ENCODE assay signal across 22 cellular contexts in the genomic region with DNA sequence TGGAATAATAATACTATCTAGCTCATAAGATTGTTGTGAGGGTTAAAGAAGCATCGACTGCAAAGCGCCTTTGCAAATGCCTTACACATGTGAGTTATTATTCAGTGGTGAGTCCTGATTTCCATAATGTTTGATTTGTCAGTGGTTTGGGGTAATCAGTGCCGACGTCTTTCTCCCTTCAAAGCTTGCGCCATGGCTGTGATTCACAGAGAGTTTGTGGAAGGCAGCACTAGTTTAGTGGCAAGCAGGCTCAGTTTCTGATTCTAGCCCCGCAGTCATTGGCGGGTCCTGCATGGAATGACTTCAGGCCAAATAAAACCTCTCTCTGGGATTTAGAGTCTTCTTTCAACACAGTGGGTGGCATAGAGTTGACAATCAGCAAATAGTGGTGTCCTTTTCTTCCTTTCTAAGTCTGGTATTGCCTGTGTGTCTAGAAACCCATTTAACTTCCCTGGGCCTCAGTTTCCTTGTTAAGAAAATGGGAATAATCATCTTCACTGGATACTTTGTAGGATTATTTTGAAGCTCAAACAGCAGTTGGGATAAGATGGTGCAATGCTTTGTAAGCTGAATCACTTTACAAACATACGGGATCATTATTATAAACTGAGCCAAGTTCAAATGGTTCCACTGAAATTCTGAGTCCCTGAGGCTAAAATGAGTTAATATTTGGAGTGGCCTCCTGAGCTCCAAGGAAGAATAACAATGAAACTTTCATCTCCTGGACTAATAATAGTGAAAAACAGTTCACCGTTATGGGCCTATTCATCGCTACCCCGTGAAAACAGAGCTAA.
DNase-seq lines count a peak whose midpoint lies in the region; ATAC-seq and TF ChIP-seq lines count a peak whose summit lies in the region.
"Had no signal": no experiment of that assay in that cellular context is flagged by ENCODE, and none has a peak within 500 bp of the region (broad histone marks: within the 10 kb centered on the region; RNA-seq: fewer than 3 reads in every experiment).

No MANE protein-coding gene starts in this region.

- no peaks in the 10 kb centered on the region for H3K9me3 ChIP-seq in MG63
- H3K9me3 ChIP-seq in body of pancreas = no peaks in the 10 kb centered on the region
- H3K9me3 ChIP-seq: esophagus squamous epithelium, pancreas, testis had no signal

- no peaks in the 10 kb centered on the region for H3K4me1 ChIP-seq in body of pancreas
- H3K4me1 ChIP-seq: pancreas, testis had no signal

- TF ChIP-seq CTCF in epithelial cell of esophagus (IDR thresholded peaks at IDR 0.05; ENCODE audit: insufficient read depth, low read depth, low read length, missing control alignments) (no peak), body of pancreas (IDR thresholded peaks at IDR 0.05) (no peak), endothelial cell (IDR thresholded peaks at IDR 0.05; ENCODE audit: unreplicated experiment) (no peak)

- no peak overlapping the region for H3K27ac Mint-ChIP-seq in endothelial cell (ENCODE audit: unreplicated experiment)
- H3K27ac Mint-ChIP-seq: activated CD4-positive, alpha-beta memory T cell treated with anti-CD3 and anti-CD28 coated beads for 36 hours; CD14-positive monocyte had no signal

- no peaks in the 10 kb centered on the region for H3K9me3 Mint-ChIP-seq in endothelial cell (ENCODE audit: unreplicated experiment)
- H3K9me3 Mint-ChIP-seq: activated CD4-positive, alpha-beta memory T cell treated with anti-CD3 and anti-CD28 coated beads for 36 hours had no signal

- 74 to 84% methylated on average over 11 of the region's 11 CpGs for WGBS in body of pancreas, 2 donors

- ATAC-seq in sciatic nerve = peak; percentile 62
- no peak for ATAC-seq in body of pancreas
- ATAC-seq: pancreas had no signal

- no peaks in the 10 kb centered on the region for H3K36me3 Mint-ChIP-seq in endothelial cell (ENCODE audit: low read depth, unreplicated experiment)
- H3K36me3 Mint-ChIP-seq: activated CD4-positive, alpha-beta memory T cell treated with anti-CD3 and anti-CD28 coated beads for 36 hours; CD14-positive monocyte had no signal

- H3K36me3 ChIP-seq in MG63 (no peaks in the 10 kb centered on the region), body of pancreas (replicated peaks in 1 of 2; ENCODE audit: insufficient read depth in 1 of 2, low read depth in 2 of 2) (no peaks in the 10 kb centered on the region)
- H3K36me3 ChIP-seq: esophagus squamous epithelium, pancreas had no signal

- intact Hi-C loops in sciatic nerve (cut with DNase I) (no loop called here), body of pancreas (cut with DNase I) (no loop called here)

- H3K27me3 ChIP-seq in MG63 (no peaks in the 10 kb centered on the region), body of pancreas (no peaks in the 10 kb centered on the region)
- H3K27me3 ChIP-seq: esophagus squamous epithelium, pancreas, testis had no signal

- H3K27me3 Mint-ChIP-seq in endothelial cell (ENCODE audit: unreplicated experiment) = peaks cover 2% of the 10 kb centered on the region
- H3K27me3 Mint-ChIP-seq: activated CD4-positive, alpha-beta memory T cell treated with anti-CD3 and anti-CD28 coated beads for 36 hours had no signal

- TF ChIP-seq POLR2A in body of pancreas (IDR thresholded peaks at IDR 0.05) = no peak

- H3K27ac ChIP-seq in body of pancreas = no peak overlapping the region
- H3K27ac ChIP-seq: pancreas, testis, VCaP had no signal

- H3K4me1 Mint-ChIP-seq in endothelial cell (ENCODE audit: unreplicated experiment) = peaks cover 23% of the 10 kb centered on the region

- no peak overlapping the region for H3K4me3 ChIP-seq in MG63
- no peak overlapping the region for H3K4me3 ChIP-seq in epithelial cell of esophagus (ENCODE audit: low read length)
- no peak overlapping the region for H3K4me3 ChIP-seq in body of pancreas
- H3K4me3 ChIP-seq: esophagus squamous epithelium, pancreas, testis had no signal

- DNase-seq in EL (peak; percentile 45), MG63 (peak; percentile 54), epithelial cell of esophagus (ENCODE audit: low read depth) (peak; percentile 19), sciatic nerve (ENCODE audit: low spot score) (no peak), DMS79 (lab: John Stamatoyannopoulos, UW) (no peak), body of pancreas (no peak), endothelial cell (ENCODE audit: low spot score) (no peak)
- DNase-seq: activated CD4-positive, alpha-beta memory T cell treated with anti-CD3 and anti-CD28 coated beads for 36 hours; activated naive CD4-positive, alpha-beta T cell treated with anti-CD3 and anti-CD28 coated beads, Interleukin-2, amount 50 U/mL, for 16 hours; activated T-cell treated with anti-CD3 and anti-CD28 coated beads, Interleukin-2, amount 50 U/mL, for 1 hour; esophagus squamous epithelium; hippocampal formation; islet precursor cell; mammary epithelial cell; NCI-H1694; NCI-H345; pancreas; small intestine; T-helper 1 cell; testis had no signal

- H3K4me3 Mint-ChIP-seq in endothelial cell (ENCODE audit: unreplicated experiment) = no peak overlapping the region
- H3K4me3 Mint-ChIP-seq: activated CD4-positive, alpha-beta memory T cell treated with anti-CD3 and anti-CD28 coated beads for 36 hours; CD14-positive monocyte had no signal

Comparison
In these comparisons a context has a peak if more than half of its experiments do, and no peak if none do; other contexts are left out.
1. DNase-seq: peak in EL (single experiment), MG63 (single experiment) and epithelial cell of esophagus (single experiment); none in sciatic nerve (single experiment), DMS79 (single experiment), body of pancreas (0 of 4) and endothelial cell (single experiment).